1 cellular context compared by ENCODE assay signal in genomic region chr1:241235236-241235897, GRCh38.
TF ChIP-seq lines count a peak whose summit lies in the region.

No MANE protein-coding gene starts in this region.

TF ChIP-seq in HEK293, 187 proteins besides CTCF, POLR2A, EP300 and RAD21 (continued from another document):
- TF ChIP-seq TSHZ1 (tag by site-specific recombination; IDR thresholded peaks at IDR 0.05; ENCODE audit: borderline replicate concordance) = no peak
- TF ChIP-seq ZNF398 (tag by site-specific recombination; IDR thresholded peaks at IDR 0.05) = no peak
- TF ChIP-seq, protein P1, sequence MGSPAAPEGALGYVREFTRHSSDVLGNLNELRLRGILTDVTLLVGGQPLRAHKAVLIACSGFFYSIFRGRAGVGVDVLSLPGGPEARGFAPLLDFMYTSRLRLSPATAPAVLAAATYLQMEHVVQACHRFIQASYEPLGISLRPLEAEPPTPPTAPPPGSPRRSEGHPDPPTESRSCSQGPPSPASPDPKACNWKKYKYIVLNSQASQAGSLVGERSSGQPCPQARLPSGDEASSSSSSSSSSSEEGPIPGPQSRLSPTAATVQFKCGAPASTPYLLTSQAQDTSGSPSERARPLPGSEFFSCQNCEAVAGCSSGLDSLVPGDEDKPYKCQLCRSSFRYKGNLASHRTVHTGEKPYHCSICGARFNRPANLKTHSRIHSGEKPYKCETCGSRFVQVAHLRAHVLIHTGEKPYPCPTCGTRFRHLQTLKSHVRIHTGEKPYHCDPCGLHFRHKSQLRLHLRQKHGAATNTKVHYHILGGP (tag by site-specific recombination; IDR thresholded peaks at IDR 0.05) = no peak
- no peak for TF ChIP-seq WT1 (tag by site-specific recombination; IDR thresholded peaks at IDR 0.05)
- TF ChIP-seq ZNF449 (tag by site-specific recombination; IDR thresholded peaks at IDR 0.05) = no peak
- TF ChIP-seq ZNF202 (tag by site-specific recombination; IDR thresholded peaks at IDR 0.05; ENCODE audit: borderline replicate concordance) = no peak
- TF ChIP-seq ZNF324 (tag by site-specific recombination; IDR thresholded peaks at IDR 0.05) = no peak
- no peak for TF ChIP-seq ZNF501 (tag by site-specific recombination; IDR thresholded peaks at IDR 0.05)
- no peak for TF ChIP-seq KLF16 (tag by site-specific recombination; IDR thresholded peaks at IDR 0.05)
- TF ChIP-seq IKZF3 (tag by site-specific recombination; IDR thresholded peaks at IDR 0.05) = no peak
- TF ChIP-seq ZNF670 (tag by site-specific recombination; IDR thresholded peaks at IDR 0.05; ENCODE audit: low read depth) = no peak
- TF ChIP-seq, protein P2, sequence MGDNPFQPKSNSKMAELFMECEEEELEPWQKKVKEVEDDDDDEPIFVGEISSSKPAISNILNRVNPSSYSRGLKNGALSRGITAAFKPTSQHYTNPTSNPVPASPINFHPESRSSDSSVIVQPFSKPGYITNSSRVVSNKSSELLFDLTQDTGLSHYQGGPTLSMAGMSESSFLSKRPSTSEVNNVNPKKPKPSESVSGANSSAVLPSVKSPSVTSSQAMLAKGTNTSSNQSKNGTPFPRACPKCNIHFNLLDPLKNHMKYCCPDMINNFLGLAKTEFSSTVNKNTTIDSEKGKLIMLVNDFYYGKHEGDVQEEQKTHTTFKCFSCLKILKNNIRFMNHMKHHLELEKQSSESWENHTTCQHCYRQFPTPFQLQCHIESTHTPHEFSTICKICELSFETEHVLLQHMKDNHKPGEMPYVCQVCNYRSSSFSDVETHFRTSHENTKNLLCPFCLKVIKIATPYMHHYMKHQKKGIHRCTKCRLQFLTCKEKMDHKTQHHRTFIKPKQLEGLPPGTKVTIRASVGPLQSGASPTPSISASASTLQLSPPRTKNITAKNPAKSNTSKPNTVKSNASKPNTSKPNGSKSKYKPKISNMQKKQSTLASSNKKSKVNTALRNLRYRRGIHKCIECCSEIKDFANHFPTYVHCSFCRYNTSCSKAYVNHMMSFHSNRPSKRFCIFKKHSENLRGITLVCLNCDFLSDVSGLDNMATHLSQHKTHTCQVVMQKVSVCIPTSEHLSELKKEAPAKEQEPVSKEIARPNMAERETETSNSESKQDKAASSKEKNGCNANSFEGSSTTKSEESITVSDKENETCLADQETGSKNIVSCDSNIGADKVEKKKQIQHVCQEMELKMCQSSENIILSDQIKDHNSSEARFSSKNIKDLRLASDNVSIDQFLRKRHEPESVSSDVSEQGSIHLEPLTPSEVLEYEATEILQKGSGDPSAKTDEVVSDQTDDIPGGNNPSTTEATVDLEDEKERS (tag by site-specific recombination; IDR thresholded peaks at IDR 0.05) = no peak
